ENCODE assay signal across 9 cellular contexts in the genomic region with DNA sequence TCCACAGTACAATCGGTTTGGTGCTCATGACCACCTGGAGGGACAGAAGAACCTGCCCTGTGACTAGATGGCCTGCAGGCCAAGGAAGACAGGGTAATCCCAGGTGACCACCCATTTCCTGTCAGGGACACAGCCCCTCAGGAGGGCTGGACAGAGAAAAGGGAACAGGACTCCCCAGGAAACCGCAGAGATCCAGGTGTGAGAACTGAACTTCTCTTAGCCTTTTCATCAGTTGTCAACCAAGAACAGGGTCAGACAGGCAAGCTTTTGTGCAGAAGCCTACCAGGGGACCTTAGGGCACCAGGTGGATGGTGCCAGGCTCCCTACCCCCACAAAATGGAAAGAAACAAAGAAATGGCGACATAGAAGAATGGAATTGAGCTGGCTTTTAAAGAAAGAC.
DNase-seq lines count a peak whose midpoint lies in the region; ATAC-seq and TF ChIP-seq lines count a peak whose summit lies in the region.
"Had no signal": no experiment of that assay in that cellular context is flagged by ENCODE, and none has a peak within 500 bp of the region (broad histone marks: within the 10 kb centered on the region; RNA-seq: fewer than 3 reads in every experiment).

No MANE protein-coding gene starts in this region.

- peak overlapping the region in 1 of 11 experiments; percentile 76; a peak in 2 of 22 replicates for H3K27ac ChIP-seq in BLaER1 treated with 17β-estradiol and CSF1 and Interleukin-3, amounts not matched to agents 10 nM and 100 nM
- H3K27ac ChIP-seq in HCT116 (ENCODE audit: low read depth, low read length) (peak overlapping the region; percentile 81), neural progenitor cell (no peak overlapping the region)

- peaks cover 87% of the 10 kb centered on the region for H3K79me2 ChIP-seq in HCT116 (ENCODE audit: insufficient read depth, low read length)
- peaks cover 100% of the 10 kb centered on the region for H3K79me2 ChIP-seq in neural progenitor cell (ENCODE audit: low read depth)

- H3K27me3 Mint-ChIP-seq in brain (no peaks in the 10 kb centered on the region), neural progenitor cell (ENCODE audit: insufficient read depth, low read depth) (peaks cover 2% of the 10 kb centered on the region)

- H3K9ac ChIP-seq in BLaER1 treated with 17β-estradiol and CSF1 and Interleukin-3, amounts not matched to agents 10 nM and 100 nM: peak overlapping the region in 1 of 11 experiments; percentile 36; a peak in 2 of 22 replicates
- H3K9ac ChIP-seq in HCT116 (ENCODE audit: low read length) (peak overlapping the region; percentile 50), neural progenitor cell (no peak overlapping the region)

- intact Hi-C loops in HCT116 (cut with micrococcal nuclease): loop anchor here (1.0 to 5.0 kb wide), 5 partner anchors 21 to 724 kb away; no protein-coding TSS in a partner anchor

- no peaks in the 10 kb centered on the region for H3F3A ChIP-seq in neural progenitor cell (ENCODE audit: low read depth)

- no peaks in the 10 kb centered on the region for H3K9me3 Mint-ChIP-seq in brain
- no peaks in the 10 kb centered on the region for H3K9me3 Mint-ChIP-seq in neural progenitor cell

- H3K4me2 ChIP-seq in BLaER1 treated with 17β-estradiol and CSF1 and Interleukin-3, amounts not matched to agents 10 nM and 100 nM: peak overlapping the region; percentile 87 to 99 (median 98)
- H3K4me2 ChIP-seq in HCT116 (ENCODE audit: low read length): peak overlapping the region; percentile 72
- no peak overlapping the region for H3K4me2 ChIP-seq in neural progenitor cell

- peaks cover 0 to 4% (median 0%) of the 10 kb centered on the region in 11 experiments; a peak in 1 of 22 replicates for H3K36me3 ChIP-seq in BLaER1 treated with 17β-estradiol and CSF1 and Interleukin-3, amounts not matched to agents 10 nM and 100 nM
- H3K36me3 ChIP-seq in HCT116 (ENCODE audit: control insufficient read depth in 1 of 2, insufficient read depth in 2 of 2, low read length in 2 of 2): no peaks in the 10 kb centered on the region
- no peaks in the 10 kb centered on the region for H3K36me3 ChIP-seq in neural progenitor cell

- H4K20me1 ChIP-seq in BLaER1 treated with 17β-estradiol and CSF1 and Interleukin-3, amounts not matched to agents 10 nM and 100 nM: peaks cover 70 to 100% (median 97%) of the 10 kb centered on the region in 11 experiments; a peak in 21 of 22 replicates
- H4K20me1 ChIP-seq in HCT116 (ENCODE audit: insufficient read depth) (no peaks in the 10 kb centered on the region), neural progenitor cell (ENCODE audit: low read depth) (peaks cover 99% of the 10 kb centered on the region)

- peaks cover 0 to 42% (median 4%) of the 10 kb centered on the region in 11 experiments; a peak in 6 of 22 replicates for H3K27me3 ChIP-seq in BLaER1 treated with 17β-estradiol and CSF1 and Interleukin-3, amounts not matched to agents 10 nM and 100 nM
- no peaks in the 10 kb centered on the region for H3K27me3 ChIP-seq in HCT116 (ENCODE audit: insufficient read depth, low read length)
- H3K27me3 ChIP-seq in neural progenitor cell: no peaks in the 10 kb centered on the region

- no peaks in the 10 kb centered on the region for H3K9me3 ChIP-seq in BLaER1 treated with 17β-estradiol and CSF1 and Interleukin-3, amounts not matched to agents 10 nM and 100 nM (replicated peaks in 1 of 11)
- H3K9me3 ChIP-seq in HCT116 (ENCODE audit: control insufficient read depth in 1 of 2, insufficient read depth in 1 of 2, low read depth in 1 of 2, low read length in 2 of 2): no peaks in the 10 kb centered on the region
- H3K9me3 ChIP-seq in neural progenitor cell (ENCODE audit: low read depth): no peaks in the 10 kb centered on the region

- no peak for TF ChIP-seq RAD21 in HCT116 (IDR thresholded peaks at IDR 0.05; ENCODE audit: low read depth)

- H3K4me3 Mint-ChIP-seq in brain (no peak overlapping the region), neural progenitor cell (no peak overlapping the region)

- DNase-seq in HCT116 (ENCODE audit: low read depth, low spot score): no peak
- no peak for DNase-seq in neural progenitor cell (ENCODE audit: low spot score)
- no peak for DNase-seq in GM13977 (ENCODE audit: low spot score)
- DNase-seq in AG20443 (ENCODE audit: low spot score): no peak
- DNase-seq in NCI-H1048 (lab: John Stamatoyannopoulos, UW): no peak

- ATAC-seq in HCT116 (no peak), HG03442 (IDR thresholded peaks at IDR 0.05; ENCODE audit: unreplicated experiment) (no peak)
- ATAC-seq: K562 had no signal

- TF ChIP-seq CTCF in HCT116 (IDR thresholded peaks at IDR 0.05 in 2 of 3, conservative IDR thresholded peaks at IDR 0.05 in 1 of 3; ENCODE audit: borderline replicate concordance in 1 of 3, insufficient read depth in 1 of 3, low read depth in 2 of 3, low read length in 2 of 3) (no peak), brain (conservative IDR thresholded peaks at IDR 0.05) (no peak), neural progenitor cell (IDR thresholded peaks at IDR 0.05) (no peak), GM13977 (IDR thresholded peaks at IDR 0.05; ENCODE audit: extremely low read depth, insufficient read depth, missing control alignments) (no peak)

- H3K27ac Mint-ChIP-seq in brain (peak overlapping the region in 4 of 5 experiments; percentile 22 to 90 (median 74)), neural progenitor cell (peak overlapping the region; percentile 23)

- H3K4me3 ChIP-seq in BLaER1 treated with 17β-estradiol and CSF1 and Interleukin-3, amounts not matched to agents 10 nM and 100 nM: peak overlapping the region in 1 of 10 experiments; percentile 1; a peak in 1 of 20 replicates
- peak overlapping the region in 1 of 2 experiments; percentile 46; a peak in 1 of 4 replicates for H3K4me3 ChIP-seq in HCT116 (replicated peaks in 1 of 2; ENCODE audit: low read depth in 1 of 2, low read length in 2 of 2)
- no peak overlapping the region for H3K4me3 ChIP-seq in neural progenitor cell
- H3K4me3 ChIP-seq: K562 had no signal

- H3K9me2 ChIP-seq in HCT116 (ENCODE audit: insufficient read depth): no peaks in the 10 kb centered on the region

- TF ChIP-seq POLR2A in HCT116 (IDR thresholded peaks at IDR 0.05; ENCODE audit: borderline replicate concordance, extremely low read depth, insufficient read depth, insufficient read length): no peak

- RAD21 ChIA-PET in HCT116 (lab: Charles Lee; ENCODE audit: low non-redundant PET in 1 of 2, low total read pairs in 2 of 2, uncharacterized antibody in 2 of 2, unreplicated experiment in 2 of 2): no interaction called here

- in situ Hi-C loops in GM13977 (cut with MboI; ENCODE audit: low pct_unique_long_range_greater_than_20kb, low sequenced_read_pairs, unreplicated experiment): no loop called here

- POLR2A ChIA-PET in HCT116 (lab: Charles Lee): interaction anchor here (1.6 kb wide), 1 partner anchor 21 kb away, joined by 12 read pairs; no protein-coding TSS in a partner anchor

- H3K4me1 ChIP-seq in BLaER1 treated with 17β-estradiol and CSF1 and Interleukin-3, amounts not matched to agents 10 nM and 100 nM: peaks cover 88 to 100% (median 94%) of the 10 kb centered on the region in 10 experiments
- peaks cover 63 to 93% of the 10 kb centered on the region in 2 experiments for H3K4me1 ChIP-seq in HCT116 (ENCODE audit: control insufficient read depth in 1 of 2, insufficient read depth in 2 of 2, low read length in 2 of 2)
- peaks cover 27% of the 10 kb centered on the region for H3K4me1 ChIP-seq in neural progenitor cell

- H2AFZ ChIP-seq in HCT116 (ENCODE audit: low read depth, low read length, poor library complexity, severe bottlenecking) (no peak overlapping the region), neural progenitor cell (replicated peaks) (no peak overlapping the region)

- H3K4me1 Mint-ChIP-seq in brain: peaks cover 24% of the 10 kb centered on the region
- peaks cover 68% of the 10 kb centered on the region for H3K4me1 Mint-ChIP-seq in neural progenitor cell

- H3K36me3 Mint-ChIP-seq in brain (no peaks in the 10 kb centered on the region), neural progenitor cell (peaks cover 2% of the 10 kb centered on the region)

- no TSS peak for BruUV-seq in HCT116 (replicated peaks; lab: Mats Ljungman, UMichigan)

- CTCF ChIA-PET in HCT116 (lab: Charles Lee): no interaction called here

TF ChIP-seq in HCT116, 20 proteins besides CTCF, POLR2A, EP300 and RAD21 (continues in another document):
- TF ChIP-seq CEBPB (IDR thresholded peaks at IDR 0.05; ENCODE audit: low read depth): no peak
- TF ChIP-seq, protein P1, sequence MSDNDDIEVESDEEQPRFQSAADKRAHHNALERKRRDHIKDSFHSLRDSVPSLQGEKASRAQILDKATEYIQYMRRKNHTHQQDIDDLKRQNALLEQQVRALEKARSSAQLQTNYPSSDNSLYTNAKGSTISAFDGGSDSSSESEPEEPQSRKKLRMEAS (IDR thresholded peaks at IDR 0.05): no peak
- no peak for TF ChIP-seq ELF1 (IDR thresholded peaks at IDR 0.05; ENCODE audit: borderline replicate concordance, low read depth)
- TF ChIP-seq, protein P2, sequence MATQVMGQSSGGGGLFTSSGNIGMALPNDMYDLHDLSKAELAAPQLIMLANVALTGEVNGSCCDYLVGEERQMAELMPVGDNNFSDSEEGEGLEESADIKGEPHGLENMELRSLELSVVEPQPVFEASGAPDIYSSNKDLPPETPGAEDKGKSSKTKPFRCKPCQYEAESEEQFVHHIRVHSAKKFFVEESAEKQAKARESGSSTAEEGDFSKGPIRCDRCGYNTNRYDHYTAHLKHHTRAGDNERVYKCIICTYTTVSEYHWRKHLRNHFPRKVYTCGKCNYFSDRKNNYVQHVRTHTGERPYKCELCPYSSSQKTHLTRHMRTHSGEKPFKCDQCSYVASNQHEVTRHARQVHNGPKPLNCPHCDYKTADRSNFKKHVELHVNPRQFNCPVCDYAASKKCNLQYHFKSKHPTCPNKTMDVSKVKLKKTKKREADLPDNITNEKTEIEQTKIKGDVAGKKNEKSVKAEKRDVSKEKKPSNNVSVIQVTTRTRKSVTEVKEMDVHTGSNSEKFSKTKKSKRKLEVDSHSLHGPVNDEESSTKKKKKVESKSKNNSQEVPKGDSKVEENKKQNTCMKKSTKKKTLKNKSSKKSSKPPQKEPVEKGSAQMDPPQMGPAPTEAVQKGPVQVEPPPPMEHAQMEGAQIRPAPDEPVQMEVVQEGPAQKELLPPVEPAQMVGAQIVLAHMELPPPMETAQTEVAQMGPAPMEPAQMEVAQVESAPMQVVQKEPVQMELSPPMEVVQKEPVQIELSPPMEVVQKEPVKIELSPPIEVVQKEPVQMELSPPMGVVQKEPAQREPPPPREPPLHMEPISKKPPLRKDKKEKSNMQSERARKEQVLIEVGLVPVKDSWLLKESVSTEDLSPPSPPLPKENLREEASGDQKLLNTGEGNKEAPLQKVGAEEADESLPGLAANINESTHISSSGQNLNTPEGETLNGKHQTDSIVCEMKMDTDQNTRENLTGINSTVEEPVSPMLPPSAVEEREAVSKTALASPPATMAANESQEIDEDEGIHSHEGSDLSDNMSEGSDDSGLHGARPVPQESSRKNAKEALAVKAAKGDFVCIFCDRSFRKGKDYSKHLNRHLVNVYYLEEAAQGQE (IDR thresholded peaks at IDR 0.05; ENCODE audit: low read depth): no peak
- TF ChIP-seq, protein P3, sequence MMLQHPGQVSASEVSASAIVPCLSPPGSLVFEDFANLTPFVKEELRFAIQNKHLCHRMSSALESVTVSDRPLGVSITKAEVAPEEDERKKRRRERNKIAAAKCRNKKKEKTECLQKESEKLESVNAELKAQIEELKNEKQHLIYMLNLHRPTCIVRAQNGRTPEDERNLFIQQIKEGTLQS (IDR thresholded peaks at IDR 0.05): no peak
